In the genomic region with DNA sequence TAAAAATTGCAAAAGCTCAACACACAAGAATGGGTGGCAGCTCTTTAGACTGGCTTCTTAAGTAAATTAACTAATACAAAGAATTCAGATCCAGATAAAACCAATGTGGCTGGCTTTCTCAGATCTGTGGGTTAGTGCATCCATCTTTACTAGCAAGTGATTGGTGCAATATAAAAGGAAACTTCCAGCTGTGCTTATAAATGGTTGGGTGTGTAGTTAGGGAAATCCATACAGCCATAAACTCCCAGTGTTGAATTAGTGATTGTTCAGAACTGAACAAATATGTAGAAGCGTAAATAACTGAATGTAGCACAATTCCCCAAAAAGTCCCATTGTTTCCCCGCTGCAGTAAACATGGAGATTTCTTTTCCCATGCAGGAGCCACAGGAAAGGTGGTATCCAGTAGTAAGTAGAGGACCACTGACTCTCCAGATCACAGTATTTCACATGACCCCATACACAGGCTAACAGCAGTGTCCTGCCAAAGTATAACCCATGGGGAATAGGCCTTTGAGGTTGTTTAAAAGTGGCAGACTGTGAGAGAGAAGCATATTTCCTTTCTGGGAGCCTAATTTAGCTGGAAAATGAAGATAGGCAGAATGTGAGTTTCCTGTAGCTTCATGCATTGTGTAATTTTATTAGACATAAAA, we compare ENCODE assay signal across 20 cellular contexts.
A peak's percentile ranks its signal among the peaks of the same experiment; 100 is the strongest.
DNase-seq lines count a peak whose midpoint lies in the region; TF ChIP-seq lines count a peak whose summit lies in the region.
"Had no signal": no experiment of that assay in that cellular context is flagged by ENCODE, and none has a peak within 500 bp of the region (broad histone marks: within the 10 kb centered on the region; RNA-seq: fewer than 3 reads in every experiment).

No MANE protein-coding gene starts in this region.

- H3K79me2 ChIP-seq in Karpas-422 (ENCODE audit: low read length): no peaks in the 10 kb centered on the region

- WGBS in tibial nerve, 2 donors: 75 to 96% methylated on average over 2 of the region's 2 CpGs

- no peak overlapping the region for H3K4me3 ChIP-seq in Karpas-422 (ENCODE audit: low read length)
- H3K4me3 ChIP-seq in H7 (ENCODE audit: insufficient read depth, low read depth, low read length): no peak overlapping the region
- no peak overlapping the region for H3K4me3 ChIP-seq in tibial nerve
- H3K4me3 ChIP-seq: MG63, PC-9 had no signal

- no peaks in the 10 kb centered on the region for H3K36me3 ChIP-seq in Karpas-422 (ENCODE audit: insufficient read depth, low read length)
- no peaks in the 10 kb centered on the region for H3K36me3 ChIP-seq in H7 (replicated peaks; ENCODE audit: control insufficient read depth, insufficient read depth, low read length)
- no peaks in the 10 kb centered on the region for H3K36me3 ChIP-seq in tibial nerve
- H3K36me3 ChIP-seq: BE2C, MG63 had no signal

- peak overlapping the region; percentile 77 for H3K27ac ChIP-seq in 22Rv1
- H3K27ac ChIP-seq in Karpas-422 (ENCODE audit: low read length): peak overlapping the region; percentile 65
- peak overlapping the region; percentile 87 for H3K27ac ChIP-seq in VCaP
- no peak overlapping the region for H3K27ac ChIP-seq in tibial nerve
- H3K27ac ChIP-seq: PC-9, RWPE1 had no signal

- peak overlapping the region; percentile 60 for H3K4me2 ChIP-seq in Karpas-422 (ENCODE audit: low read depth, low read length, poor library complexity, severe bottlenecking)
- H3K4me2 ChIP-seq: PC-9 had no signal

- no peak for TF ChIP-seq EP300 in tibial nerve (IDR thresholded peaks at IDR 0.05)

- H4K20me1 ChIP-seq in Karpas-422 (ENCODE audit: insufficient read depth, low read depth, low read length): no peaks in the 10 kb centered on the region

- H3K4me1 ChIP-seq in Karpas-422 (ENCODE audit: low read length) (peaks cover 52% of the 10 kb centered on the region), tibial nerve (peaks cover 0 to 10% (median 0%) of the 10 kb centered on the region in 4 donors)
- H3K4me1 ChIP-seq: BE2C had no signal

- H3K9me2 ChIP-seq in Karpas-422 (replicated peaks; ENCODE audit: insufficient read depth, low read length): no peaks in the 10 kb centered on the region

- H2AFZ ChIP-seq in Karpas-422 (ENCODE audit: low read length): 0 out of 2 replicates have a peak overlapping the region, but pooled peaks have one; percentile 64
- H2AFZ ChIP-seq: PC-9 had no signal

- H3K27me3 ChIP-seq in Karpas-422 (ENCODE audit: low read length) (no peaks in the 10 kb centered on the region), H7 (ENCODE audit: control insufficient read depth, insufficient read depth, low read length) (peaks cover 1% of the 10 kb centered on the region; the same call in 1 of the 2 replicates), tibial nerve (no peaks in the 10 kb centered on the region)
- H3K27me3 ChIP-seq: BE2C, MG63 had no signal

- no peak for TF ChIP-seq CTCF in 22Rv1 (IDR thresholded peaks at IDR 0.05)
- no peak for TF ChIP-seq CTCF in VCaP (conservative IDR thresholded peaks at IDR 0.05)
- TF ChIP-seq CTCF in tibial nerve (IDR thresholded peaks at IDR 0.05): no peak

- H3K9me3 ChIP-seq in Karpas-422 (ENCODE audit: low read length) (no peaks in the 10 kb centered on the region), tibial nerve (no peaks in the 10 kb centered on the region)
- H3K9me3 ChIP-seq: BE2C, MG63 had no signal

- no peak for TF ChIP-seq POLR2A in tibial nerve (IDR thresholded peaks at IDR 0.05)

- H3K9ac ChIP-seq in Karpas-422 (ENCODE audit: low read length): 0 out of 2 replicates have a peak overlapping the region, but pooled peaks have one; percentile 4

- DNase-seq in NCI-H2107 treated with DMSO at 0.1 percent for 48 hours (lab: John Stamatoyannopoulos, UW; ENCODE audit: unreplicated experiment) (peak; percentile 9), NCI-H2107 (lab: John Stamatoyannopoulos, UW) (no peak), Karpas-422 (no peak), H7 (no peak), DMS53 (lab: John Stamatoyannopoulos, UW) (no peak), tibial nerve (ENCODE audit: low spot score in 2 of 2) (no peak)
- DNase-seq: BE2C; CD4-positive, alpha-beta memory T cell; HFFc6; Kasumi-1; MG63; NCI-H1048; NCI-H1694; NCI-H446; NCI-H526 treated with DMSO at 0.1 percent for 48 hours; PC-9; T-helper 1 cell had no signal

Comparison
In these comparisons a context has a peak if more than half of its experiments do, and no peak if none do; other contexts are left out.
1. H3K27ac ChIP-seq: peak in 22Rv1 (single experiment), Karpas-422 (single experiment) and VCaP (single experiment); none in tibial nerve (0 of 4).